In the genomic region with DNA sequence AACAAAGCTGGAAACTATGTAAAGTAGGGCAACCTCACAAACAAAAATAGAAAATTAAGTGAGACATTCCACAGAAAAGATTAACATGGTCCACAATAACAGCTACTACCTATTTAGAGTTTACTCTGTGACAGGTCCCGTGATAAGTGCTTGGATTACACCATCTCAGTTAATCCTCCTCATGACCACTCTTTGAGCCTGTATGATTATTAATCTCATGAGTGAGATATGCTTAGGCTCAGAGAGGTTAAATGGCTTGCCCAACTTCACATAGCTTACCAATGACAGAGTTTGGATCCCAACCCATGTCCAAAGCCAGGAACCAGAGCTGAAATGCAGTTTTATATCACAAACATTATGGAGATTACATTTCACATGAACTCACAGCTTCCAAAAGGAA, we compare ENCODE assay signal across 17 cellular contexts. TPM values are rescaled to one million over a fixed set of nuclear protein-coding genes. Genes with fewer than 3 reads are reported as not detected.
DNase-seq lines count a peak whose midpoint lies in the region; ATAC-seq, FAIRE-seq and TF ChIP-seq lines count a peak whose summit lies in the region.
"Had no signal": no experiment of that assay in that cellular context is flagged by ENCODE, and none has a peak within 500 bp of the region (broad histone marks: within the 10 kb centered on the region; RNA-seq: fewer than 3 reads in every experiment).

No MANE protein-coding gene starts in this region.

- POLR2A ChIA-PET in HEK293 (lab: Yijun Ruan, JAX) = no interaction called here

- H3K9ac ChIP-seq in astrocyte (ENCODE audit: low read length) = no peak overlapping the region
- H3K9ac ChIP-seq: BLaER1 had no signal

- H2AFZ ChIP-seq in astrocyte (ENCODE audit: low read depth, low read length) = no peak overlapping the region
- H2AFZ ChIP-seq: GM23338 had no signal

- ATAC-seq in GM19023 (IDR thresholded peaks at IDR 0.05; ENCODE audit: unreplicated experiment) = no peak
- no peak for ATAC-seq in activated naive CD4-positive, alpha-beta T cell treated with anti-CD3 and anti-CD28 coated beads, Interleukin-2, amount 50 U/mL, for 72 hours

- FAIRE-seq in GM12892 (lab: Jason Lieb, UNC) (peak; percentile 53), astrocyte (lab: Jason Lieb, UNC) (peak; percentile 58)

- H3K9me3 Mint-ChIP-seq in astrocyte (ENCODE audit: unreplicated experiment) = peaks cover 2% of the 10 kb centered on the region
- peaks cover 4 to 7% of the 10 kb centered on the region in 2 donors for H3K9me3 Mint-ChIP-seq in activated naive CD4-positive, alpha-beta T cell treated with anti-CD3 and anti-CD28 coated beads, Interleukin-2, amount 50 U/mL, for 72 hours
- H3K9me3 Mint-ChIP-seq: CD4-positive, alpha-beta T cell; CD8-positive, alpha-beta memory T cell; GM23338; H9 had no signal

- H3K4me1 ChIP-seq in HEK293 (ENCODE audit: control insufficient read depth, insufficient read depth, low read length) (no peaks in the 10 kb centered on the region), astrocyte (ENCODE audit: insufficient read depth, low read length) (no peaks in the 10 kb centered on the region)
- H3K4me1 ChIP-seq: BLaER1 had no signal

- H3K36me3 Mint-ChIP-seq in astrocyte (ENCODE audit: low read depth, unreplicated experiment) = peaks cover 4% of the 10 kb centered on the region
- H3K36me3 Mint-ChIP-seq in activated naive CD4-positive, alpha-beta T cell treated with anti-CD3 and anti-CD28 coated beads, Interleukin-2, amount 50 U/mL, for 72 hours = peaks cover 0 to 6% of the 10 kb centered on the region in 2 donors
- H3K36me3 Mint-ChIP-seq: CD14-positive monocyte; CD8-positive, alpha-beta memory T cell had no signal

- no peaks in the 10 kb centered on the region for H3K4me1 Mint-ChIP-seq in astrocyte (ENCODE audit: low read depth, unreplicated experiment)
- H3K4me1 Mint-ChIP-seq: B cell; CD14-positive monocyte; CD8-positive, alpha-beta memory T cell had no signal

- no peaks in the 10 kb centered on the region for H3K79me2 ChIP-seq in astrocyte (ENCODE audit: insufficient read depth, low read length)

- no peak overlapping the region for H3K4me3 Mint-ChIP-seq in astrocyte (ENCODE audit: unreplicated experiment)
- H3K4me3 Mint-ChIP-seq: B cell; CD14-positive monocyte; CD4-positive, alpha-beta T cell; CD8-positive, alpha-beta memory T cell; GM23338; H9 had no signal

- TF ChIP-seq CTCF in HEK293 (tag by site-specific recombination; IDR thresholded peaks at IDR 0.05) = no peak
- TF ChIP-seq CTCF in astrocyte (IDR thresholded peaks at IDR 0.05; ENCODE audit: insufficient read depth, low read depth, low read length) = no peak

- no peaks in the 10 kb centered on the region for H3K27me3 ChIP-seq in astrocyte (ENCODE audit: insufficient read depth, low read length)
- H3K27me3 ChIP-seq: BLaER1 had no signal

- H3K4me3 ChIP-seq in HEK293 (ENCODE audit: low read depth, low read length) = no peak overlapping the region
- H3K4me3 ChIP-seq in astrocyte (ENCODE audit: insufficient read depth, low read depth, low read length) = no peak overlapping the region
- H3K4me3 ChIP-seq: BLaER1, GM23338 had no signal

- H3K36me3 ChIP-seq in HEK293 (ENCODE audit: control insufficient read depth in 2 of 2, insufficient read depth in 1 of 2, low read length in 2 of 2) (no peaks in the 10 kb centered on the region), astrocyte (ENCODE audit: insufficient read depth, low read length) (no peaks in the 10 kb centered on the region)
- H3K36me3 ChIP-seq: BLaER1 had no signal

- CTCF ChIA-PET in HEK293 (lab: Yijun Ruan, JAX) = interaction anchor here (0.9 kb wide), 1 partner anchor 160 kb away, joined by 4 read pairs; no protein-coding TSS in a partner anchor

- H3K4me2 ChIP-seq in astrocyte (ENCODE audit: low read length) = no peak overlapping the region
- H3K4me2 ChIP-seq: BLaER1, GM23338 had no signal

- no peak overlapping the region for H3K27ac Mint-ChIP-seq in astrocyte (ENCODE audit: unreplicated experiment)
- H3K27ac Mint-ChIP-seq in activated naive CD4-positive, alpha-beta T cell treated with anti-CD3 and anti-CD28 coated beads, Interleukin-2, amount 50 U/mL, for 72 hours = no peak overlapping the region
- H3K27ac Mint-ChIP-seq: B cell; CD14-positive monocyte; CD4-positive, alpha-beta T cell; CD8-positive, alpha-beta memory T cell; GM23338; H9 had no signal

- DNase-seq in GM12892 (ENCODE audit: insufficient read length) = no peak
- DNase-seq in astrocyte (ENCODE audit: low read depth) = no peak
- no peak for DNase-seq in C1 segment of cervical spinal cord (lab: John Stamatoyannopoulos, UW)
- no peak for DNase-seq in activated naive CD4-positive, alpha-beta T cell treated with anti-CD3 and anti-CD28 coated beads, Interleukin-2, amount 50 U/mL, for 72 hours (ENCODE audit: low spot score in 2 of 2)
- DNase-seq: Calu3; CD4-positive, alpha-beta T cell; CD8-positive, alpha-beta memory T cell; COR-L47; DMS79 treated with DMSO at 0.1 percent for 48 hours; GF-D8 had no signal

- TF ChIP-seq POLR2A in GM12892 (IDR thresholded peaks at IDR 0.05; ENCODE audit: low read depth, low read length) = no peak

- H3K9me3 ChIP-seq in HEK293 (ENCODE audit: control insufficient read depth, insufficient read depth, low read depth, low read length) = no peaks in the 10 kb centered on the region
- no peaks in the 10 kb centered on the region for H3K9me3 ChIP-seq in astrocyte (ENCODE audit: insufficient read depth, low read depth, low read length)
- H3K9me3 ChIP-seq: BLaER1 had no signal

- peaks cover 2% of the 10 kb centered on the region for H3K27me3 Mint-ChIP-seq in astrocyte (ENCODE audit: low read depth, unreplicated experiment)
- H3K27me3 Mint-ChIP-seq: CD4-positive, alpha-beta T cell had no signal

- H3K27ac ChIP-seq in HEK293 (ENCODE audit: extremely low read depth, low read depth, low read length) = no peak overlapping the region
- H3K27ac ChIP-seq in astrocyte (ENCODE audit: low read depth, low read length) = no peak overlapping the region
- H3K27ac ChIP-seq: BLaER1 had no signal

- no peaks in the 10 kb centered on the region for H4K20me1 ChIP-seq in astrocyte (ENCODE audit: insufficient read depth, low read length)
- H4K20me1 ChIP-seq: BLaER1 had no signal

TF ChIP-seq in HEK293, 187 proteins besides CTCF, POLR2A, EP300 and RAD21:
- TF ChIP-seq, protein P1, sequence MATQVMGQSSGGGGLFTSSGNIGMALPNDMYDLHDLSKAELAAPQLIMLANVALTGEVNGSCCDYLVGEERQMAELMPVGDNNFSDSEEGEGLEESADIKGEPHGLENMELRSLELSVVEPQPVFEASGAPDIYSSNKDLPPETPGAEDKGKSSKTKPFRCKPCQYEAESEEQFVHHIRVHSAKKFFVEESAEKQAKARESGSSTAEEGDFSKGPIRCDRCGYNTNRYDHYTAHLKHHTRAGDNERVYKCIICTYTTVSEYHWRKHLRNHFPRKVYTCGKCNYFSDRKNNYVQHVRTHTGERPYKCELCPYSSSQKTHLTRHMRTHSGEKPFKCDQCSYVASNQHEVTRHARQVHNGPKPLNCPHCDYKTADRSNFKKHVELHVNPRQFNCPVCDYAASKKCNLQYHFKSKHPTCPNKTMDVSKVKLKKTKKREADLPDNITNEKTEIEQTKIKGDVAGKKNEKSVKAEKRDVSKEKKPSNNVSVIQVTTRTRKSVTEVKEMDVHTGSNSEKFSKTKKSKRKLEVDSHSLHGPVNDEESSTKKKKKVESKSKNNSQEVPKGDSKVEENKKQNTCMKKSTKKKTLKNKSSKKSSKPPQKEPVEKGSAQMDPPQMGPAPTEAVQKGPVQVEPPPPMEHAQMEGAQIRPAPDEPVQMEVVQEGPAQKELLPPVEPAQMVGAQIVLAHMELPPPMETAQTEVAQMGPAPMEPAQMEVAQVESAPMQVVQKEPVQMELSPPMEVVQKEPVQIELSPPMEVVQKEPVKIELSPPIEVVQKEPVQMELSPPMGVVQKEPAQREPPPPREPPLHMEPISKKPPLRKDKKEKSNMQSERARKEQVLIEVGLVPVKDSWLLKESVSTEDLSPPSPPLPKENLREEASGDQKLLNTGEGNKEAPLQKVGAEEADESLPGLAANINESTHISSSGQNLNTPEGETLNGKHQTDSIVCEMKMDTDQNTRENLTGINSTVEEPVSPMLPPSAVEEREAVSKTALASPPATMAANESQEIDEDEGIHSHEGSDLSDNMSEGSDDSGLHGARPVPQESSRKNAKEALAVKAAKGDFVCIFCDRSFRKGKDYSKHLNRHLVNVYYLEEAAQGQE (tag by site-specific recombination; IDR thresholded peaks at IDR 0.05) = peak; percentile 8; the same call in 1 of the 2 replicates
- TF ChIP-seq, protein P2, sequence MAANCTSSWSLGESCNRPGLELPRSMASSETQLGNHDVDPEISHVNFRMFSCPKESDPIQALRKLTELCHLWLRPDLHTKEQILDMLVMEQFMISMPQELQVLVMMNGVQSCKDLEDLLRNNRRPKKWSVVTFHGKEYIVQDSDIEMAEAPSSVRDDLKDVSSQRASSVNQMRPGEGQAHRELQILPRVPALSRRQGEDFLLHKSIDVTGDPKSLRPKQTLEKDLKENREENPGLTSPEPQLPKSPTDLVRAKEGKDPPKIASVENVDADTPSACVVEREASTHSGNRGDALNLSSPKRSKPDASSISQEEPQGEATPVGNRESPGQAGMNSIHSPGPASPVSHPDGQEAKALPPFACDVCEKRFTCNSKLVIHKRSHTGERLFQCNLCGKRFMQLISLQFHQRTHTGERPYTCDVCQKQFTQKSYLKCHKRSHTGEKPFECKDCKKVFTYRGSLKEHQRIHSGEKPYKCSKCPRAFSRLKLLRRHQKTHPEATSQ (tag by site-specific recombination; IDR thresholded peaks at IDR 0.05) = no peak

RNA-seq across cellular contexts. Expression of gene KLF7, which starts 37.3 kb away (rescaled TPM):
- polyA plus RNA-seq in GM12892 (2012; ENCODE audit: missing spikeins) = 13.5 TPM
- total RNA-seq in astrocyte = 76.5 and 81.2 TPM in 2 replicates
- 10 to 100 TPM; 26.8 to 28.7 TPM for total RNA-seq in activated naive CD4-positive, alpha-beta T cell treated with anti-CD3 and anti-CD28 coated beads, Interleukin-2, amount 50 U/mL, for 72 hours
